Comparison of ENCODE assay signal across 8 cellular contexts in the genomic region with DNA sequence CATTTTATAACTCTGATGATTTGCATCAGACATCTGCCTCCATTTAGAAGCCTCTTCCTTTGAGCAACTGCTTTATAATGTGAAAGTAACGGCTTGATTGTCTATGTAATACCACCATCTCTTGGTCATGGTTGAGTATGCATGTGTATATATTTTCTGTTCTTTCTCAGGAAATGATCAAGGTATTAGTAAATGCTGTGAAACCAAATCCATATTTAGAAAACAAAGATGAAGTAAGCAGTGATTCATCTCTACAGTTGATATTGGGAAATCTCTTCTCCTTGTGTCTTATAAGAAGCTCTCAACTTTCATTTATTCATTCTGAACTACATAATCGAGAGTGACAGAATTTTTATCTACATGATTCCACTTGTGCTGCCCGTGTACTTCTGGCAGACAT.
DNase-seq lines count a peak whose midpoint lies in the region; ATAC-seq and TF ChIP-seq lines count a peak whose summit lies in the region.

No MANE protein-coding gene starts in this region.

- H3K4me3 ChIP-seq in dorsolateral prefrontal cortex (no peak overlapping the region), neural cell (ENCODE audit: low read length) (no peak overlapping the region)

- peak; percentile 93 for TF ChIP-seq RAD21 in neural cell (conservative IDR thresholded peaks at IDR 0.05)

- peak; percentile 84 for ATAC-seq in HG02759 (IDR thresholded peaks at IDR 0.05; ENCODE audit: unreplicated experiment)

- H3K27ac ChIP-seq in dorsolateral prefrontal cortex = no peak overlapping the region
- no peak overlapping the region for H3K27ac ChIP-seq in neural cell (ENCODE audit: low read length)

- no peaks in the 10 kb centered on the region for H3K9me2 ChIP-seq in neural cell (ENCODE audit: insufficient read depth, low read length)

- no peak overlapping the region for H3K9ac ChIP-seq in neural cell (ENCODE audit: low read length)

- H3K9me3 ChIP-seq in neural cell (ENCODE audit: low read length) = no peaks in the 10 kb centered on the region

- H3F3A ChIP-seq in neural cell (ENCODE audit: insufficient read depth, low read length, poor library complexity, severe bottlenecking) = no peaks in the 10 kb centered on the region

- TF ChIP-seq EP300 in neural cell (conservative IDR thresholded peaks at IDR 0.05; ENCODE audit: poor library complexity, severe bottlenecking) = no peak

- no peaks in the 10 kb centered on the region for H3K27me3 ChIP-seq in dorsolateral prefrontal cortex
- H3K27me3 ChIP-seq in neural cell (ENCODE audit: insufficient read depth, low read depth, low read length) = no peaks in the 10 kb centered on the region

- H3K79me2 ChIP-seq in neural cell (replicated peaks; ENCODE audit: insufficient read depth, low read length) = no peaks in the 10 kb centered on the region

- no peaks in the 10 kb centered on the region for H4K20me1 ChIP-seq in neural cell (ENCODE audit: insufficient read depth)

- no peak overlapping the region for H2AFZ ChIP-seq in neural cell (ENCODE audit: low read depth, low read length)

- TF ChIP-seq CTCF in dorsolateral prefrontal cortex (IDR thresholded peaks at IDR 0.05 in 54 of 56, conservative IDR thresholded peaks at IDR 0.05 in 2 of 56; ENCODE audit: low read depth in 1 of 56, partially characterized antibody in 56 of 56) (peak in 53 of 56 donors; percentile 21 to 74 (median 53)), neural cell (IDR thresholded peaks at IDR 0.05; ENCODE audit: poor library complexity, severe bottlenecking) (peak; percentile 86)

- H3K4me2 ChIP-seq in neural cell (ENCODE audit: low read length) = no peak overlapping the region

- intact Hi-C loops in dorsolateral prefrontal cortex (cut with DNase I) = loop anchor here in 1 of 2 donors (5.0 kb wide), 1 partner anchor 245 kb away; no protein-coding TSS in a partner anchor

- no peaks in the 10 kb centered on the region for H3K36me3 ChIP-seq in neural cell (ENCODE audit: insufficient read depth, low read length)

- peak; percentile 26 for DNase-seq in NCI-H1105 treated with DMSO at 0.1 percent for 48 hours (lab: John Stamatoyannopoulos, UW)
- no peak for DNase-seq in NCI-H1105 (lab: John Stamatoyannopoulos, UW)
- peak; percentile 17 for DNase-seq in NCI-H2227 (lab: John Stamatoyannopoulos, UW; ENCODE audit: unreplicated experiment)
- DNase-seq in dorsolateral prefrontal cortex = no peak
- DNase-seq in activated gamma-delta T cell (lab: John Stamatoyannopoulos, UW) = no peak
- DNase-seq in activated CD4-positive, alpha-beta T cell treated with anti-CD3 and anti-CD28 coated beads for 1 hour = no peak

TF ChIP-seq in neural cell, 6 proteins besides CTCF, POLR2A, EP300 and RAD21:
- TF ChIP-seq MXI1 (conservative IDR thresholded peaks at IDR 0.05; ENCODE audit: poor library complexity, severe bottlenecking) = no peak
- TF ChIP-seq SMC3 (conservative IDR thresholded peaks at IDR 0.05; ENCODE audit: poor library complexity) = peak; percentile 90
- no peak for TF ChIP-seq EZH2 (IDR thresholded peaks at IDR 0.05; ENCODE audit: borderline replicate concordance, insufficient read depth, low read length, poor library complexity, severe bottlenecking)

Comparison
In these comparisons a context has a peak if more than half of its experiments do, and no peak if none do; other contexts are left out.
1. DNase-seq: peak in NCI-H1105 treated with DMSO at 0.1 percent for 48 hours (single experiment) and NCI-H2227 (single experiment); none in NCI-H1105 (single experiment), dorsolateral prefrontal cortex (0 of 10), activated gamma-delta T cell (single experiment) and activated CD4-positive, alpha-beta T cell treated with anti-CD3 and anti-CD28 coated beads for 1 hour (single experiment).